Comparison of ENCODE assay signal across 18 cellular contexts in genomic region chr4:41517121-41517520, GRCh38. TPM values are rescaled to one million over a fixed set of nuclear protein-coding genes. Genes with fewer than 3 reads are reported as not detected.
DNase-seq lines count a peak whose midpoint lies in the region; ATAC-seq and TF ChIP-seq lines count a peak whose summit lies in the region.
"Had no signal": no experiment of that assay in that cellular context is flagged by ENCODE, and none has a peak within 500 bp of the region (broad histone marks: within the 10 kb centered on the region; RNA-seq: fewer than 3 reads in every experiment).

No MANE protein-coding gene starts in this region.

- intact Hi-C loops in esophagus muscularis mucosa (cut with DNase I) = no loop called here
- intact Hi-C loops in mucosa of descending colon (cut with DNase I, micrococcal nuclease) = no loop called here

- H3K9me3 ChIP-seq in esophagus muscularis mucosa (no peaks in the 10 kb centered on the region), mucosa of descending colon (no peaks in the 10 kb centered on the region)
- H3K9me3 ChIP-seq: BLaER1, Caco-2, HAP-1 had no signal

- no peak for TF ChIP-seq CTCF in esophagus muscularis mucosa (IDR thresholded peaks at IDR 0.05)
- TF ChIP-seq CTCF in mucosa of descending colon (IDR thresholded peaks at IDR 0.05) = no peak
- TF ChIP-seq CTCF in GM20000 (IDR thresholded peaks at IDR 0.05; ENCODE audit: extremely low read depth, missing control alignments) = no peak

- no peak overlapping the region for H3K4me3 ChIP-seq in esophagus muscularis mucosa
- H3K4me3 ChIP-seq in mucosa of descending colon = no peak overlapping the region
- H3K4me3 ChIP-seq: BLaER1, GM23338, HAP-1 had no signal

- no peak overlapping the region for H3K27ac ChIP-seq in esophagus muscularis mucosa (replicated peaks in 1 of 4)
- H3K27ac ChIP-seq: 22Rv1, BLaER1, C4-2B had no signal

- DNase-seq in NCI-H82 (lab: John Stamatoyannopoulos, UW) = peak; percentile 17
- no peak for DNase-seq in NCI-H82 treated with DMSO at 0.1 percent for 48 hours (lab: John Stamatoyannopoulos, UW; ENCODE audit: unreplicated experiment)
- peak; percentile 24 for DNase-seq in esophagus muscularis mucosa (ENCODE audit: extremely low spot score)
- DNase-seq in mucosa of descending colon = no peak
- no peak for DNase-seq in GM20000 (ENCODE audit: low spot score)
- DNase-seq: Caco-2; CD4-positive, CD25-positive, alpha-beta regulatory T cell; CD8-positive, alpha-beta T cell; DMS153; DND-41; HFFc6 had no signal

- ATAC-seq in mucosa of descending colon = peak; percentile 79
- no peak for ATAC-seq in GM19324 (IDR thresholded peaks at IDR 0.05; ENCODE audit: low FRiP score, unreplicated experiment)
- ATAC-seq: CD8-positive, alpha-beta T cell; GM23338 had no signal

- H3K36me3 ChIP-seq in esophagus muscularis mucosa (no peaks in the 10 kb centered on the region), mucosa of descending colon (ENCODE audit: low read depth) (no peaks in the 10 kb centered on the region)
- H3K36me3 ChIP-seq: BLaER1, HAP-1 had no signal

- H3K4me1 ChIP-seq in esophagus muscularis mucosa (peaks cover 0 to 6% (median 0%) of the 10 kb centered on the region in 4 donors), mucosa of descending colon (ENCODE audit: low read depth) (no peaks in the 10 kb centered on the region)
- H3K4me1 ChIP-seq: HAP-1 had no signal

- no peak for TF ChIP-seq EP300 in esophagus muscularis mucosa (IDR thresholded peaks at IDR 0.05)

- WGBS in esophagus muscularis mucosa = 93% methylated on average over 4 of the region's 4 CpGs

- no peaks in the 10 kb centered on the region for H3K27me3 ChIP-seq in esophagus muscularis mucosa
- H3K27me3 ChIP-seq: BLaER1 had no signal

- TF ChIP-seq POLR2A in esophagus muscularis mucosa (IDR thresholded peaks at IDR 0.05; ENCODE audit: low read depth) = no peak

RNA-seq across cellular contexts. Expression of gene LIMCH1, which starts 20.8 kb away (rescaled TPM):
- total RNA-seq in esophagus muscularis mucosa (100 to 1,000 TPM in 1 of 4 donors, 10 to 100 TPM in 3; 49.0 to 101 (median 72.1) TPM), mucosa of descending colon (10 to 100 TPM in 1 of 3 donors, 1 to 10 TPM in 2; 9.2 to 15.7 (median 9.6) TPM)
- total RNA-seq: B cell; CD8-positive, alpha-beta T cell had no signal

Comparison
In these comparisons a context has a peak if more than half of its experiments do, and no peak if none do; other contexts are left out.
1. DNase-seq: peak in NCI-H82 (single experiment) and esophagus muscularis mucosa (single experiment); none in NCI-H82 treated with DMSO at 0.1 percent for 48 hours (single experiment), mucosa of descending colon (0 of 3) and GM20000 (single experiment).